ENCODE assay signal across 8 cellular contexts in genomic region chr1:10939654-10940450, GRCh38.
DNase-seq lines count a peak whose midpoint lies in the region; ATAC-seq and TF ChIP-seq lines count a peak whose summit lies in the region.

No MANE protein-coding gene starts in this region.

- no peaks in the 10 kb centered on the region for H3K9me3 ChIP-seq in smooth muscle cell (replicated peaks; ENCODE audit: low read depth)

- peaks cover 4% of the 10 kb centered on the region for H3K4me1 ChIP-seq in smooth muscle cell (ENCODE audit: low read depth)

- peaks cover 48% of the 10 kb centered on the region for H3K27me3 Mint-ChIP-seq in activated CD8-positive, alpha-beta T cell treated with anti-CD3 and anti-CD28 coated beads for 36 hours

- no peaks in the 10 kb centered on the region for H3K36me3 Mint-ChIP-seq in activated CD8-positive, alpha-beta T cell treated with anti-CD3 and anti-CD28 coated beads for 36 hours (ENCODE audit: low read depth)

- no peak overlapping the region for H3K4me3 ChIP-seq in smooth muscle cell

- no peaks in the 10 kb centered on the region for H3K36me3 ChIP-seq in smooth muscle cell (ENCODE audit: low read depth)

- H3K4me1 Mint-ChIP-seq in activated CD8-positive, alpha-beta T cell treated with anti-CD3 and anti-CD28 coated beads for 36 hours (ENCODE audit: low read depth), result peaks cover 37% of the 10 kb centered on the region

- no peaks in the 10 kb centered on the region for H4K20me1 ChIP-seq in smooth muscle cell (ENCODE audit: low read depth)

- CTCF ChIA-PET in activated CD8-positive, alpha-beta T cell treated with anti-CD3 and anti-CD28 coated beads for 36 hours (lab: Charles Lee), result interaction anchor here (0.6 to 1.3 kb wide), 5 partner anchors 9 to 461 kb away, joined by 3 to 7 read pairs (median 4); no protein-coding TSS in a partner anchor

- 46% methylated on average over 20 of the region's 20 CpGs for WGBS in smooth muscle cell (ENCODE audit: low lambda C conversion rate)

- H3K4me2 ChIP-seq in smooth muscle cell, result peak overlapping the region; percentile 79

- H2AFZ ChIP-seq in smooth muscle cell (ENCODE audit: low read depth), result peak overlapping the region; percentile 90

- no peaks in the 10 kb centered on the region for H3F3A ChIP-seq in smooth muscle cell (ENCODE audit: low read depth)

- peak; percentile 57 for ATAC-seq in HG02840 (IDR thresholded peaks at IDR 0.05; ENCODE audit: low FRiP score, unreplicated experiment)
- peak; percentile 75 for ATAC-seq in activated CD8-positive, alpha-beta T cell treated with anti-CD3 and anti-CD28 coated beads for 36 hours

- no peaks in the 10 kb centered on the region for H3K79me2 ChIP-seq in smooth muscle cell (ENCODE audit: low read depth)

- no peak overlapping the region for H3K27ac ChIP-seq in smooth muscle cell (ENCODE audit: low read depth)

- H3K4me3 Mint-ChIP-seq in activated CD8-positive, alpha-beta T cell treated with anti-CD3 and anti-CD28 coated beads for 36 hours, result peak overlapping the region; percentile 49

- H3K27ac Mint-ChIP-seq in activated CD8-positive, alpha-beta T cell treated with anti-CD3 and anti-CD28 coated beads for 36 hours, result peak overlapping the region; percentile 53

- H3K9me3 Mint-ChIP-seq in activated CD8-positive, alpha-beta T cell treated with anti-CD3 and anti-CD28 coated beads for 36 hours, result no peaks in the 10 kb centered on the region

- no peak overlapping the region for H3K9ac ChIP-seq in smooth muscle cell (ENCODE audit: low read depth)

- intact Hi-C loops in activated CD8-positive, alpha-beta T cell treated with anti-CD3 and anti-CD28 coated beads for 36 hours (cut with micrococcal nuclease), result loop anchor here (10.0 kb wide), 2 partner anchors 245 to 425 kb away; no protein-coding TSS in a partner anchor

- TF ChIP-seq CTCF in GM10266 (IDR thresholded peaks at IDR 0.05; ENCODE audit: control insufficient read depth, insufficient read depth, low read depth, missing control alignments) (no peak), smooth muscle cell (IDR thresholded peaks at IDR 0.05; ENCODE audit: borderline replicate concordance, insufficient read depth, poor library complexity, severe bottlenecking) (no peak)
- no peak for TF ChIP-seq CTCF in activated CD8-positive, alpha-beta T cell treated with anti-CD3 and anti-CD28 coated beads for 36 hours (IDR thresholded peaks at IDR 0.05)

- DNase-seq in GM10266 (ENCODE audit: extremely low spot score) (peak; percentile 83), smooth muscle cell (lab: John Stamatoyannopoulos, UW; ENCODE audit: unreplicated experiment) (no peak), cerebellar cortex (ENCODE audit: low spot score) (no peak), NCI-H2081 treated with DMSO at 0.1 percent for 48 hours (lab: John Stamatoyannopoulos, UW) (no peak), T1000 (lab: John Stamatoyannopoulos, UW) (no peak), NCI-H226 (no peak)
- peak; percentile 79 for DNase-seq in activated CD8-positive, alpha-beta T cell treated with anti-CD3 and anti-CD28 coated beads for 36 hours

- peaks cover 19% of the 10 kb centered on the region for H3K27me3 ChIP-seq in smooth muscle cell (ENCODE audit: low read depth)

- POLR2A ChIA-PET in activated CD8-positive, alpha-beta T cell treated with anti-CD3 and anti-CD28 coated beads for 36 hours (lab: Charles Lee), result interaction anchor here (1.2 kb wide), 1 partner anchor 26 kb away, joined by 3 read pairs; no protein-coding TSS in a partner anchor

Comparison
In these comparisons a context has a peak if more than half of its experiments do, and no peak if none do; other contexts are left out.
1. DNase-seq: peak in GM10266 (single experiment) and activated CD8-positive, alpha-beta T cell treated with anti-CD3 and anti-CD28 coated beads for 36 hours (single experiment); none in smooth muscle cell (single experiment), cerebellar cortex (single experiment), NCI-H2081 treated with DMSO at 0.1 percent for 48 hours (single experiment), T1000 (single experiment) and NCI-H226 (single experiment).